Comparison of ENCODE assay signal across 17 cellular contexts in genomic region chr3:98608029-98608428, GRCh38.
"Had no signal": no experiment of that assay in that cellular context is flagged by ENCODE, and none has a peak within 500 bp of the region (broad histone marks: within the 10 kb centered on the region; RNA-seq: fewer than 3 reads in every experiment).

No MANE protein-coding gene starts in this region.

- H3K27ac ChIP-seq: stomach, suprapubic skin, testis, thoracic aorta, thyroid gland, tibial artery, tibial nerve, transverse colon, upper lobe of left lung, upper lobe of right lung, uterus, vagina had no signal

- H3K4me3 ChIP-seq: stomach, suprapubic skin, testis, thoracic aorta, thyroid gland, tibial artery, tibial nerve, transverse colon, upper lobe of left lung, upper lobe of right lung, uterus, vagina had no signal

- ATAC-seq: stimulated activated effector memory CD8-positive, alpha-beta T cell treated with anti-CD3 and anti-CD28 coated beads, Interleukin-12 subunit alpha, Interleukin-12 subunit beta, amount 100 ng/mL, for 72 hours; stimulated activated memory B cell treated with anti-CD40 and anti-IgM and Interleukin-4, amounts not matched to agents 10 μg/mL and 1 μg/mL and 100 μg/mL, for 72 hours; stimulated activated naive B cell treated with anti-CD40 and anti-IgM and Interleukin-4, amounts not matched to agents 10 μg/mL and 1 μg/mL and 100 μg/mL, for 72 hours; stimulated activated naive CD8-positive, alpha-beta T cell treated with anti-CD3 and anti-CD28 coated beads, Interleukin-15, amount 100 ng/mL, for 72 hours; stimulated activated naive CD8-positive, alpha-beta T cell treated with anti-CD3 and anti-CD28 coated beads, Interleukin-15, Interleukin-2, amounts not matched to agents 100 U/mL and 50 U/mL, for 24 hours; upper lobe of right lung had no signal

- H3K9me3 ChIP-seq: stomach, suprapubic skin, testis, thyroid gland, tibial artery, tibial nerve, transverse colon, upper lobe of left lung, upper lobe of right lung, vagina had no signal

- H3K36me3 ChIP-seq: stomach, suprapubic skin, thoracic aorta, thyroid gland, tibial artery, tibial nerve, transverse colon, upper lobe of left lung, upper lobe of right lung, uterus, vagina had no signal

- H3K4me1 ChIP-seq: stomach, testis, thyroid gland, tibial artery, tibial nerve, transverse colon, upper lobe of left lung, upper lobe of right lung, uterus, vagina had no signal
